In genomic region chr3:51390186-51390585, GRCh38 we compare ENCODE assay signal across 8 cellular contexts. TPM values are rescaled to one million over a fixed set of nuclear protein-coding genes. Genes with fewer than 3 reads are reported as not detected.
DNase-seq lines count a peak whose midpoint lies in the region; ATAC-seq and TF ChIP-seq lines count a peak whose summit lies in the region.

No MANE protein-coding gene starts in this region.

- POLR2A ChIA-PET in CD8-positive, alpha-beta memory T cell (lab: Charles Lee), result interaction anchor here (0.5 to 4.0 kb wide), 4 partner anchors 11 to 193 kb away, joined by 3 to 40 read pairs (median 4); partner anchors contain the start of gene DCAF1

- peaks cover 44% of the 10 kb centered on the region for H4K20me1 ChIP-seq in OCI-LY3 (ENCODE audit: insufficient read depth, low read length)

- peaks cover 58 to 80% (median 68%) of the 10 kb centered on the region in 3 donors for H3K4me1 Mint-ChIP-seq in CD8-positive, alpha-beta memory T cell
- H3K4me1 Mint-ChIP-seq in progenitor cell of endocrine pancreas (ENCODE audit: low read depth), result peaks cover 51% of the 10 kb centered on the region

- CTCF ChIA-PET in CD8-positive, alpha-beta memory T cell (lab: Charles Lee), result interaction anchor here (0.7 to 3.6 kb wide), 18 partner anchors 12 to 821 kb away, joined by 3 to 23 read pairs (median 4); partner anchors contain the start of genes ABHD14B, CISH and MAPKAPK3

- H3K27ac ChIP-seq in CD8-positive, alpha-beta memory T cell (ENCODE audit: low read depth, low read length), result no peak overlapping the region
- peak overlapping the region; percentile 37 for H3K27ac ChIP-seq in OCI-LY3 (ENCODE audit: low read length)
- H3K27ac ChIP-seq in esophagus (ENCODE audit: low read depth in 2 of 2, low read length in 1 of 2), result peak overlapping the region; percentile 81 to 85

- peaks cover 43% of the 10 kb centered on the region for H3K36me3 ChIP-seq in CD8-positive, alpha-beta memory T cell (ENCODE audit: insufficient read depth, low read length)
- H3K36me3 ChIP-seq in OCI-LY3 (replicated peaks; ENCODE audit: low read depth, low read length) (peaks cover 71% of the 10 kb centered on the region), esophagus (ENCODE audit: control insufficient read depth in 2 of 2, insufficient read depth in 2 of 2, low read length in 1 of 2) (peaks cover 0 to 29% of the 10 kb centered on the region in 2 donors)

- peak overlapping the region in 5 of 7 donors; percentile 62 to 93 (median 71) for H3K4me3 Mint-ChIP-seq in CD8-positive, alpha-beta memory T cell
- H3K4me3 Mint-ChIP-seq in progenitor cell of endocrine pancreas (ENCODE audit: low read depth), result peak overlapping the region; percentile 56

- peak overlapping the region; percentile 33 to 95 (median 84) for H3K27ac Mint-ChIP-seq in CD8-positive, alpha-beta memory T cell
- peak overlapping the region; percentile 89 for H3K27ac Mint-ChIP-seq in progenitor cell of endocrine pancreas

- peak overlapping the region; percentile 48; the same call in 1 of the 2 replicates for H3K9ac ChIP-seq in OCI-LY3 (ENCODE audit: low read length)

- no peaks in the 10 kb centered on the region for H3K9me3 Mint-ChIP-seq in CD8-positive, alpha-beta memory T cell
- H3K9me3 Mint-ChIP-seq in progenitor cell of endocrine pancreas (ENCODE audit: low read depth), result no peaks in the 10 kb centered on the region

- H3K9me3 ChIP-seq in CD8-positive, alpha-beta memory T cell (ENCODE audit: low read length), result no peaks in the 10 kb centered on the region
- H3K9me3 ChIP-seq in OCI-LY3 (ENCODE audit: insufficient read depth, low read length) (no peaks in the 10 kb centered on the region), esophagus (ENCODE audit: control insufficient read depth in 2 of 2, insufficient read depth in 1 of 2, low read depth in 1 of 2, low read length in 1 of 2) (no peaks in the 10 kb centered on the region)

- DNase-seq in CD8-positive, alpha-beta memory T cell, result no peak
- DNase-seq in progenitor cell of endocrine pancreas (ENCODE audit: low spot score, unreplicated experiment), result no peak
- no peak for DNase-seq in mucosa of gallbladder (ENCODE audit: low spot score)
- DNase-seq in HuH-7 (ENCODE audit: low spot score), result no peak
- DNase-seq in NCI-H82 treated with DMSO at 0.1 percent for 48 hours (lab: John Stamatoyannopoulos, UW; ENCODE audit: unreplicated experiment), result no peak

- peaks cover 10 to 68% (median 18%) of the 10 kb centered on the region in 3 donors for H3K36me3 Mint-ChIP-seq in CD8-positive, alpha-beta memory T cell
- peaks cover 36% of the 10 kb centered on the region for H3K36me3 Mint-ChIP-seq in progenitor cell of endocrine pancreas (ENCODE audit: insufficient read depth)

- H3K27me3 Mint-ChIP-seq in CD8-positive, alpha-beta memory T cell, result peaks cover 0 to 2% of the 10 kb centered on the region in 2 donors
- H3K27me3 Mint-ChIP-seq in progenitor cell of endocrine pancreas, result no peaks in the 10 kb centered on the region

- no peak for ATAC-seq in HG03378 (IDR thresholded peaks at IDR 0.05; ENCODE audit: unreplicated experiment)

- peaks cover 78% of the 10 kb centered on the region for H3K79me2 ChIP-seq in OCI-LY3 (ENCODE audit: low read length)

- H3K4me2 ChIP-seq in OCI-LY3 (ENCODE audit: low read length), result peak overlapping the region; percentile 85

- WGBS in esophagus, 2 donors, result 82 to 86% methylated on average over 7 of the region's 7 CpGs

- H2AFZ ChIP-seq in OCI-LY3 (ENCODE audit: low read depth, low read length), result no peak overlapping the region

- no peaks in the 10 kb centered on the region for H3K27me3 ChIP-seq in CD8-positive, alpha-beta memory T cell (ENCODE audit: insufficient read depth, low read length, poor library complexity, severe bottlenecking)
- H3K27me3 ChIP-seq in OCI-LY3 (ENCODE audit: low read depth, low read length) (no peaks in the 10 kb centered on the region), esophagus (ENCODE audit: control insufficient read depth in 1 of 2, insufficient read depth in 2 of 2, low read length in 2 of 2) (no peaks in the 10 kb centered on the region)

- H3K4me1 ChIP-seq in CD8-positive, alpha-beta memory T cell (ENCODE audit: insufficient read depth, low read length), result peaks cover 76% of the 10 kb centered on the region
- peaks cover 46% of the 10 kb centered on the region for H3K4me1 ChIP-seq in OCI-LY3 (ENCODE audit: low read length)
- peaks cover 19 to 29% of the 10 kb centered on the region in 2 donors for H3K4me1 ChIP-seq in esophagus (ENCODE audit: control insufficient read depth in 2 of 2, insufficient read depth in 2 of 2, low read length in 1 of 2)

- H3K4me3 ChIP-seq in CD8-positive, alpha-beta memory T cell (ENCODE audit: low read length), result peak overlapping the region; percentile 56
- H3K4me3 ChIP-seq in OCI-LY3 (ENCODE audit: low read length) (peak overlapping the region; percentile 73), esophagus (ENCODE audit: low read depth in 1 of 2, low read length in 2 of 2) (no peak overlapping the region)

- no peak for TF ChIP-seq CTCF in OCI-LY3 (IDR thresholded peaks at IDR 0.05; ENCODE audit: low read depth, low read length)
- no peak for TF ChIP-seq CTCF in progenitor cell of endocrine pancreas (IDR thresholded peaks at IDR 0.05; ENCODE audit: unreplicated experiment)

RNA-seq across cellular contexts. Expression of gene RBM15B, which starts 0.9 kb away (rescaled TPM):
- total RNA-seq in CD8-positive, alpha-beta memory T cell, result 10 to 100 TPM; 47.4 to 47.8 TPM
- polyA plus RNA-seq in CD8-positive, alpha-beta memory T cell, result 26.7 TPM
- 10 to 100 TPM in 1 of 2 donors, 1 to 10 TPM in 1; 7.9 to 16.2 TPM for polyA plus RNA-seq in esophagus
- total RNA-seq in progenitor cell of endocrine pancreas (69.7 and 75.8 TPM in 2 replicates), mucosa of gallbladder (30.0 TPM)

RNA-seq across cellular contexts. Expression of gene MANF, which starts 5.1 kb away (rescaled TPM):
- 100 to 1,000 TPM; 197 to 204 TPM for total RNA-seq in CD8-positive, alpha-beta memory T cell
- 64.5 TPM for polyA plus RNA-seq in CD8-positive, alpha-beta memory T cell
- polyA plus RNA-seq in esophagus, result 10 to 100 TPM; 31.2 to 82.3 TPM
- total RNA-seq in progenitor cell of endocrine pancreas, result 130 and 131 TPM in 2 replicates
- 124 TPM for total RNA-seq in mucosa of gallbladder

Comparison
In these comparisons a context has a peak if more than half of its experiments do, and no peak if none do; other contexts are left out.
1. H3K4me3 ChIP-seq: peak in CD8-positive, alpha-beta memory T cell (single experiment) and OCI-LY3 (single experiment); none in esophagus (0 of 2).